ENCODE assay signal across 9 cellular contexts in genomic region chr11:46560300-46561025, GRCh38. TPM values are rescaled to one million over a fixed set of nuclear protein-coding genes. Genes with fewer than 3 reads are reported as not detected.
A peak's percentile ranks its signal among the peaks of the same experiment; 100 is the strongest.
DNase-seq lines count a peak whose midpoint lies in the region; FAIRE-seq and TF ChIP-seq lines count a peak whose summit lies in the region.
"Had no signal": no experiment of that assay in that cellular context is flagged by ENCODE, and none has a peak within 500 bp of the region (broad histone marks: within the 10 kb centered on the region; RNA-seq: fewer than 3 reads in every experiment).

No MANE protein-coding gene starts in this region.

- DNase-seq in DMS79 treated with DMSO at 0.1 percent for 48 hours (lab: John Stamatoyannopoulos, UW) = peak; percentile 14
- no peak for DNase-seq in DMS79 (lab: John Stamatoyannopoulos, UW)
- no peak for DNase-seq in H54 (ENCODE audit: insufficient read length, low spot score)
- peak; percentile 26 for DNase-seq in RWPE1 (ENCODE audit: low spot score)
- DNase-seq in epithelial cell of proximal tubule (ENCODE audit: low read depth) = no peak
- DNase-seq in neural progenitor cell (ENCODE audit: low spot score) = no peak
- DNase-seq in GF-D8 (lab: John Stamatoyannopoulos, UW) = no peak
- DNase-seq in KG1 (lab: John Stamatoyannopoulos, UW) = no peak

- no peak overlapping the region for H3K27ac Mint-ChIP-seq in neural progenitor cell

- FAIRE-seq in H54 (lab: Jason Lieb, UNC) = peak; percentile 83
- FAIRE-seq: A204.1 had no signal

- CTCF ChIA-PET in RWPE1 (lab: Yijun Ruan, JAX) = interaction anchor here (0.5 to 0.9 kb wide), 4 partner anchors 18 to 200 kb away, joined by 3 to 9 read pairs (median 5); no protein-coding TSS in a partner anchor

- H3K9me3 Mint-ChIP-seq in neural progenitor cell = no peaks in the 10 kb centered on the region

- no peaks in the 10 kb centered on the region for H3K27me3 Mint-ChIP-seq in neural progenitor cell (ENCODE audit: insufficient read depth, low read depth)

- no peak overlapping the region for H3K4me2 ChIP-seq in neural progenitor cell

- H3K4me3 ChIP-seq in epithelial cell of proximal tubule (ENCODE audit: low read depth, low read length) = peak overlapping the region; percentile 49
- H3K4me3 ChIP-seq in neural progenitor cell = no peak overlapping the region

- peaks cover 99% of the 10 kb centered on the region for H3K79me2 ChIP-seq in neural progenitor cell (ENCODE audit: low read depth)

- H3K9ac ChIP-seq in neural progenitor cell = no peak overlapping the region

- H3K36me3 Mint-ChIP-seq in neural progenitor cell = peaks cover 2% of the 10 kb centered on the region

- POLR2A ChIA-PET in RWPE1 (lab: Yijun Ruan, JAX; ENCODE audit: low non-redundant PET) = interaction anchor here (0.6 kb wide), 1 partner anchor 57 kb away, joined by 3 read pairs; no protein-coding TSS in a partner anchor

- no peak overlapping the region for H3K4me3 Mint-ChIP-seq in neural progenitor cell

- H2AFZ ChIP-seq in neural progenitor cell (replicated peaks) = no peak overlapping the region

- H3K27ac ChIP-seq in RWPE1 (peak overlapping the region; percentile 69), neural progenitor cell (peak overlapping the region; percentile 5)

- H4K20me1 ChIP-seq in neural progenitor cell (ENCODE audit: low read depth) = peaks cover 50% of the 10 kb centered on the region

- TF ChIP-seq CTCF in RWPE1 (conservative IDR thresholded peaks at IDR 0.05; ENCODE audit: low read depth) (no peak), epithelial cell of proximal tubule (conservative IDR thresholded peaks at IDR 0.05; ENCODE audit: low read depth, low read length) (no peak), neural progenitor cell (IDR thresholded peaks at IDR 0.05) (no peak)

- no peak for TF ChIP-seq POLR2A in H54 (IDR thresholded peaks at IDR 0.05; ENCODE audit: low read depth, low read length)

- no peaks in the 10 kb centered on the region for H3K27me3 ChIP-seq in neural progenitor cell

- H3K9me3 ChIP-seq in neural progenitor cell (ENCODE audit: low read depth) = no peaks in the 10 kb centered on the region

- peaks cover 2% of the 10 kb centered on the region for H3F3A ChIP-seq in neural progenitor cell (ENCODE audit: low read depth)

- H3K4me1 Mint-ChIP-seq in neural progenitor cell = no peaks in the 10 kb centered on the region

- H3K4me1 ChIP-seq in neural progenitor cell = peaks cover 5% of the 10 kb centered on the region

- no peaks in the 10 kb centered on the region for H3K36me3 ChIP-seq in neural progenitor cell

RNA-seq across cellular contexts. Expression of gene AMBRA1, which starts 33.4 kb away (rescaled TPM):
- total RNA-seq in epithelial cell of proximal tubule = 15.3 and 21.0 TPM in 2 replicates
- total RNA-seq in neural progenitor cell (ENCODE audit: low replicate concordance) = 20.7 and 35.9 TPM in 2 replicates

RNA-seq across cellular contexts. Expression of gene HARBI1, which starts 56.6 kb away (rescaled TPM):
- total RNA-seq in epithelial cell of proximal tubule (1.6 and 3.3 TPM in 2 replicates), neural progenitor cell (ENCODE audit: low replicate concordance) (4.6 and 5.3 TPM in 2 replicates)

RNA-seq across cellular contexts. Expression of gene ATG13, which starts 56.9 kb away (rescaled TPM):
- total RNA-seq in epithelial cell of proximal tubule (45.1 and 52.9 TPM in 2 replicates), neural progenitor cell (ENCODE audit: low replicate concordance) (75.4 and 88.5 TPM in 2 replicates)

Comparison
In these comparisons a context has a peak if more than half of its experiments do, and no peak if none do; other contexts are left out.
1. DNase-seq: peak in DMS79 treated with DMSO at 0.1 percent for 48 hours (single experiment) and RWPE1 (single experiment); none in DMS79 (single experiment), H54 (single experiment), epithelial cell of proximal tubule (single experiment), neural progenitor cell (single experiment), GF-D8 (single experiment) and KG1 (single experiment).